ENCODE assay signal across 33 cellular contexts in the genomic region with DNA sequence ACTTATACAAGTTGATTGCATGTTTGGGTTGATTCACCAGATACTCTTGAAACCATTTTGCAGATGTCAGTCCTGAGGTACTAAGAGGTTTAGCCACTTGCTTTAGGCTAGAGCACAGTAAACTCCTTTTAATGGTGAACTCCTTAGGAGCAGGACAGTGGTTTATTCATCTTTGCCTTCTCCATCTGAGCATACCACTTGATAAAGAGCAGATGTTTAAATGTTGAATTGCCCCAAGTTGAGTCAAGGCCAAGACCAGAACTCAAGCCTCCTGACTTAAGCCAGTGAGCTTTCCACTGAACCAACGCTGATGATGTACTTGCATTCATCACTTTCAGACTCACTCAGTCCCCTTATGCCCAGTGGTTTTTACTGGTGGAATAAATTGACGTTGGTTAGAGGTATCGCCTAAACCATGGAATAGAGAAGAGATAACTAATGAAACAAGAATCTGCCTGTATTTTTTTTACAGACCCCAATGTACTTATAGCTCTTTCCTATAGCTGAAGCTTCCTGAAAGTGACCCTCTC. TPM values are rescaled to one million over a fixed set of nuclear protein-coding genes. Genes with fewer than 3 reads are reported as not detected.
DNase-seq lines count a peak whose midpoint lies in the region; ATAC-seq, FAIRE-seq and TF ChIP-seq lines count a peak whose summit lies in the region.
"Had no signal": no experiment of that assay in that cellular context is flagged by ENCODE, and none has a peak within 500 bp of the region (broad histone marks: within the 10 kb centered on the region; RNA-seq: fewer than 3 reads in every experiment).

No MANE protein-coding gene starts in this region.

- peaks cover 80% of the 10 kb centered on the region for H3K4me1 Mint-ChIP-seq in activated T-cell treated with anti-CD3 and anti-CD28 coated beads, Interleukin-2, amount 50 U/mL, for 72 hours (ENCODE audit: low read depth)
- peaks cover 66% of the 10 kb centered on the region for H3K4me1 Mint-ChIP-seq in stimulated activated naive CD8-positive, alpha-beta T cell treated with anti-CD3 and anti-CD28 coated beads, Interleukin-15, amount 100 ng/mL, for 72 hours
- H3K4me1 Mint-ChIP-seq: nephron progenitor cell had no signal

- H3K4me2 ChIP-seq in OCI-LY1 (ENCODE audit: low read length) (peak overlapping the region; percentile 4; the same call in 1 of the 2 replicates), keratinocyte (ENCODE audit: control insufficient read depth, extremely low read depth, insufficient read depth, low read depth, low read length) (no peak overlapping the region), smooth muscle cell (no peak overlapping the region)
- H3K4me2 ChIP-seq: A549 had no signal

- no peak overlapping the region for H3K4me3 ChIP-seq in OCI-LY1 (ENCODE audit: low read depth, low read length, poor library complexity, severe bottlenecking)
- no peak overlapping the region for H3K4me3 ChIP-seq in keratinocyte (ENCODE audit: control insufficient read depth in 2 of 3, extremely low read depth in 1 of 3, insufficient read depth in 2 of 3, low read depth in 1 of 3, low read length in 3 of 3)
- no peak overlapping the region for H3K4me3 ChIP-seq in smooth muscle cell
- H3K4me3 ChIP-seq: A549, breast epithelium, heart right ventricle, K562, lower lobe of right lung, mucosa of descending colon, spleen, vagina had no signal

- no peak overlapping the region for H3K9ac ChIP-seq in OCI-LY1 (ENCODE audit: low read length)
- H3K9ac ChIP-seq in keratinocyte (ENCODE audit: control insufficient read depth, extremely low read depth, insufficient read depth, low read length): no peak overlapping the region
- no peak overlapping the region for H3K9ac ChIP-seq in smooth muscle cell (ENCODE audit: low read depth)
- H3K9ac ChIP-seq: parathyroid adenoma had no signal

- peak overlapping the region; percentile 25 for H3K27ac Mint-ChIP-seq in activated T-cell treated with anti-CD3 and anti-CD28 coated beads, Interleukin-2, amount 50 U/mL, for 72 hours
- H3K27ac Mint-ChIP-seq in stimulated activated naive CD8-positive, alpha-beta T cell treated with anti-CD3 and anti-CD28 coated beads, Interleukin-15, amount 100 ng/mL, for 72 hours: no peak overlapping the region
- H3K27ac Mint-ChIP-seq: nephron progenitor cell; T-helper 2 cell treated with Interferon-gamma antibody and Interleukin-4, amounts not matched to agents 5 μg/mL and 100 μg/mL, for 36 hours had no signal

- H3K27me3 ChIP-seq in OCI-LY1 (ENCODE audit: insufficient read depth, low read length): no peaks in the 10 kb centered on the region
- H3K27me3 ChIP-seq in keratinocyte (ENCODE audit: control insufficient read depth, extremely low read depth, insufficient read depth, low read length): no peaks in the 10 kb centered on the region
- no peaks in the 10 kb centered on the region for H3K27me3 ChIP-seq in smooth muscle cell (ENCODE audit: low read depth)
- H3K27me3 ChIP-seq: breast epithelium, heart right ventricle, spleen, vagina had no signal

- H4K20me1 ChIP-seq in OCI-LY1 (ENCODE audit: insufficient read depth, low read length): no peaks in the 10 kb centered on the region
- no peaks in the 10 kb centered on the region for H4K20me1 ChIP-seq in keratinocyte (ENCODE audit: control insufficient read depth, extremely low read depth, insufficient read depth, low read length)
- H4K20me1 ChIP-seq in smooth muscle cell (ENCODE audit: low read depth): no peaks in the 10 kb centered on the region

- no peak overlapping the region for H2AFZ ChIP-seq in OCI-LY1 (ENCODE audit: low read length)
- no peak overlapping the region for H2AFZ ChIP-seq in keratinocyte (ENCODE audit: control insufficient read depth, low read length)
- no peak overlapping the region for H2AFZ ChIP-seq in smooth muscle cell (ENCODE audit: low read depth)
- H2AFZ ChIP-seq: parathyroid adenoma had no signal

- ATAC-seq in activated T-cell treated with anti-CD3 and anti-CD28 coated beads, Interleukin-2, amount 50 U/mL, for 72 hours (replicated peaks in 1 of 2): peak; percentile 69 to 80
- peak; percentile 68 for ATAC-seq in stimulated activated naive CD8-positive, alpha-beta T cell treated with anti-CD3 and anti-CD28 coated beads, Interleukin-15, amount 100 ng/mL, for 72 hours
- ATAC-seq: A549, heart right ventricle, lower lobe of right lung, mucosa of descending colon had no signal

- H3K79me2 ChIP-seq in OCI-LY1 (ENCODE audit: insufficient read depth, low read length) (peaks cover 82% of the 10 kb centered on the region), keratinocyte (ENCODE audit: control insufficient read depth, insufficient read depth, low read length) (peaks cover 88% of the 10 kb centered on the region), smooth muscle cell (ENCODE audit: low read depth) (no peaks in the 10 kb centered on the region)
- H3K79me2 ChIP-seq: parathyroid adenoma had no signal

- FAIRE-seq in keratinocyte (lab: Jason Lieb, UNC): peak; percentile 20
- FAIRE-seq: A549, K562 had no signal

- H3K27ac ChIP-seq in OCI-LY1 (ENCODE audit: low read depth, low read length, poor library complexity, severe bottlenecking) (peak overlapping the region; percentile 13), keratinocyte (ENCODE audit: control insufficient read depth, insufficient read depth, low read length) (no peak overlapping the region), smooth muscle cell (ENCODE audit: low read depth) (no peak overlapping the region)
- H3K27ac ChIP-seq: A549, breast epithelium, heart right ventricle, lower lobe of right lung, parathyroid adenoma, vagina, VCaP had no signal

- H3K4me3 Mint-ChIP-seq in activated T-cell treated with anti-CD3 and anti-CD28 coated beads, Interleukin-2, amount 50 U/mL, for 72 hours: peak overlapping the region in 1 of 2 donors; percentile 26
- no peak overlapping the region for H3K4me3 Mint-ChIP-seq in stimulated activated naive CD8-positive, alpha-beta T cell treated with anti-CD3 and anti-CD28 coated beads, Interleukin-15, amount 100 ng/mL, for 72 hours
- H3K4me3 Mint-ChIP-seq: nephron progenitor cell; T-helper 2 cell treated with Interferon-gamma antibody and Interleukin-4, amounts not matched to agents 5 μg/mL and 100 μg/mL, for 36 hours had no signal

- no peak for DNase-seq in activated T-cell treated with anti-CD3 and anti-CD28 coated beads, Interleukin-2, amount 50 U/mL, for 72 hours
- no peak for DNase-seq in activated T-cell treated with anti-CD3 and anti-CD28 coated beads, Interleukin-2, amount 50 U/mL, for 48 hours
- DNase-seq in keratinocyte (ENCODE audit: low read depth, low spot score) (no peak), GM13977 (ENCODE audit: low spot score) (no peak), smooth muscle cell (lab: John Stamatoyannopoulos, UW; ENCODE audit: unreplicated experiment) (no peak)
- no peak for DNase-seq in stimulated activated naive CD8-positive, alpha-beta T cell treated with anti-CD3 and anti-CD28 coated beads, Interleukin-15, amount 100 ng/mL, for 72 hours
- no peak for DNase-seq in activated CD8-positive, alpha-beta memory T cell treated with anti-CD3 and anti-CD28 coated beads, Interleukin-2, amount 50 U/mL, for 4 hours
- DNase-seq: activated CD8-positive, alpha-beta memory T cell treated with anti-CD3 and anti-CD28 coated beads, Interleukin-2, amount 50 U/mL, for 48 hours; activated effector memory CD4-positive, alpha-beta T cell treated with anti-CD3 and anti-CD28 coated beads, Interleukin-2, amount 50 U/mL, for 16 hours; amygdala; foreskin melanocyte; HCEC 1CT; heart right ventricle; lower lobe of right lung; mucosa of descending colon; NCI-H1105; NCI-H1930; NCI-H526; nephron progenitor cell; NK-92 treated with Interleukin-12 subunit alpha and Interleukin-12 subunit beta, amount 100 ng/mL, for 24 hours; Right ventricle myocardium superior; spleen had no signal

- no peaks in the 10 kb centered on the region for H3K9me3 ChIP-seq in OCI-LY1 (ENCODE audit: low read length)
- H3K9me3 ChIP-seq in keratinocyte (ENCODE audit: control insufficient read depth, low read depth, low read length): no peaks in the 10 kb centered on the region
- no peaks in the 10 kb centered on the region for H3K9me3 ChIP-seq in smooth muscle cell (replicated peaks; ENCODE audit: low read depth)
- H3K9me3 ChIP-seq: A549, breast epithelium, heart right ventricle, lower lobe of right lung, mucosa of descending colon, spleen, vagina had no signal

- H3K9me2 ChIP-seq in OCI-LY1 (ENCODE audit: low read depth, low read length): no peaks in the 10 kb centered on the region

- H3F3A ChIP-seq in OCI-LY1 (ENCODE audit: insufficient read depth, low read length): no peaks in the 10 kb centered on the region
- peaks cover 9% of the 10 kb centered on the region for H3F3A ChIP-seq in smooth muscle cell (ENCODE audit: low read depth)

- 85% methylated on average over 3 of the region's 3 CpGs for WGBS in smooth muscle cell (ENCODE audit: low lambda C conversion rate)

- H3K27me3 Mint-ChIP-seq in activated T-cell treated with anti-CD3 and anti-CD28 coated beads, Interleukin-2, amount 50 U/mL, for 72 hours (ENCODE audit: low read depth): no peaks in the 10 kb centered on the region
- no peaks in the 10 kb centered on the region for H3K27me3 Mint-ChIP-seq in stimulated activated naive CD8-positive, alpha-beta T cell treated with anti-CD3 and anti-CD28 coated beads, Interleukin-15, amount 100 ng/mL, for 72 hours

- in situ Hi-C loops in GM13977 (cut with MboI; ENCODE audit: low pct_unique_long_range_greater_than_20kb, low sequenced_read_pairs, unreplicated experiment): no loop called here

- peaks cover 32% of the 10 kb centered on the region; the same call in 1 of the 2 replicates for H3K36me3 ChIP-seq in OCI-LY1 (ENCODE audit: insufficient read depth, low read length)
- H3K36me3 ChIP-seq in keratinocyte (ENCODE audit: control insufficient read depth in 2 of 2, extremely low read depth in 1 of 2, insufficient read depth in 2 of 2, low read length in 2 of 2): peaks cover 0 to 10% of the 10 kb centered on the region in 2 experiments
- no peaks in the 10 kb centered on the region for H3K36me3 ChIP-seq in smooth muscle cell (ENCODE audit: low read depth)
- H3K36me3 ChIP-seq: breast epithelium, heart right ventricle, lower lobe of right lung, vagina had no signal

- H3K4me1 ChIP-seq in OCI-LY1 (ENCODE audit: insufficient read depth, low read length, severe bottlenecking) (peaks cover 71% of the 10 kb centered on the region), keratinocyte (ENCODE audit: control insufficient read depth, extremely low read depth, insufficient read depth, low read length) (peaks cover 46% of the 10 kb centered on the region), smooth muscle cell (ENCODE audit: low read depth) (no peaks in the 10 kb centered on the region)
- H3K4me1 ChIP-seq: A549, breast epithelium, parathyroid adenoma, vagina had no signal

- dilution Hi-C loops in keratinocyte (cut with MboI; ENCODE audit: extremely low pct_ligation_motif_present, low sequenced_read_pairs): no loop called here

- peaks cover 4 to 14% of the 10 kb centered on the region in 2 donors for H3K36me3 Mint-ChIP-seq in activated T-cell treated with anti-CD3 and anti-CD28 coated beads, Interleukin-2, amount 50 U/mL, for 72 hours (ENCODE audit: insufficient read depth in 2 of 2)

- H3K9me3 Mint-ChIP-seq in activated T-cell treated with anti-CD3 and anti-CD28 coated beads, Interleukin-2, amount 50 U/mL, for 72 hours: peaks cover 0 to 1% of the 10 kb centered on the region in 2 donors
- no peaks in the 10 kb centered on the region for H3K9me3 Mint-ChIP-seq in stimulated activated naive CD8-positive, alpha-beta T cell treated with anti-CD3 and anti-CD28 coated beads, Interleukin-15, amount 100 ng/mL, for 72 hours
- H3K9me3 Mint-ChIP-seq: T-helper 2 cell treated with Interferon-gamma antibody and Interleukin-4, amounts not matched to agents 5 μg/mL and 100 μg/mL, for 36 hours had no signal

- H3K9me1 ChIP-seq in keratinocyte (ENCODE audit: control insufficient read depth, extremely low read depth, insufficient read depth, low read length): no peaks in the 10 kb centered on the region

- TF ChIP-seq CTCF in OCI-LY1 (IDR thresholded peaks at IDR 0.05; ENCODE audit: low read length) (no peak), keratinocyte (optimal IDR thresholded peaks at IDR 0.05 in 1 of 3, IDR thresholded peaks at IDR 0.05 in 1 of 3, conservative IDR thresholded peaks at IDR 0.05 in 1 of 3; ENCODE audit: extremely low read depth in 1 of 3, insufficient read depth in 2 of 3, low read length in 3 of 3) (no peak), GM13977 (IDR thresholded peaks at IDR 0.05; ENCODE audit: extremely low read depth, insufficient read depth, missing control alignments) (no peak), smooth muscle cell (IDR thresholded peaks at IDR 0.05; ENCODE audit: borderline replicate concordance, insufficient read depth, poor library complexity, severe bottlenecking) (no peak)

RNA-seq across cellular contexts. Expression of a gene that starts 7.5 kb away (rescaled TPM):
- 10 to 100 TPM; 40.7 to 48.1 TPM for total RNA-seq in activated T-cell treated with anti-CD3 and anti-CD28 coated beads, Interleukin-2, amount 50 U/mL, for 72 hours
- 70.1 to 80.3 TPM (median 73.1 TPM) in 3 replicates for polyA plus RNA-seq in keratinocyte
- polyA plus RNA-seq in keratinocyte (2011; ENCODE audit: low read depth): 81.6 TPM
- 55.4 and 101 TPM in 2 replicates for polyA plus RNA-seq in keratinocyte (2011; cell fraction: cytosol; rRNA removed)
- polyA plus RNA-seq in keratinocyte (2011; cell fraction: nucleus; rRNA removed): 96.6 and 115 TPM in 2 replicates
- 56.4 and 108 TPM in 2 replicates for polyA plus RNA-seq in keratinocyte (2012; ENCODE audit: low replicate concordance)
- polyA minus RNA-seq in keratinocyte: 41.2 to 124 TPM (median 103 TPM) in 3 replicates
- polyA minus RNA-seq in keratinocyte (2011; cell fraction: cytosol; rRNA and poly(A)+ RNA removed): 44.5 TPM
- 80.8 and 144 TPM in 2 replicates for polyA minus RNA-seq in keratinocyte (2011; cell fraction: nucleus; rRNA and poly(A)+ RNA removed)
- 7.9 and 9.8 TPM in 2 replicates for total RNA-seq in smooth muscle cell
- 1.0 and 4.8 TPM in 2 replicates for polyA plus RNA-seq in smooth muscle cell
- total RNA-seq: G401, HT1080 had no signal
- polyA plus RNA-seq: BJ had no signal
